Comparison of ENCODE assay signal across 13 cellular contexts in genomic region chr2:23549821-23550535, GRCh38.
DNase-seq lines count a peak whose midpoint lies in the region; ATAC-seq and TF ChIP-seq lines count a peak whose summit lies in the region.
"Had no signal": no experiment of that assay in that cellular context is flagged by ENCODE, and none has a peak within 500 bp of the region (broad histone marks: within the 10 kb centered on the region; RNA-seq: fewer than 3 reads in every experiment).

No MANE protein-coding gene starts in this region.

- no peaks in the 10 kb centered on the region for H4K20me1 ChIP-seq in neural progenitor cell (ENCODE audit: low read depth)

- in situ Hi-C loops in brain microvascular endothelial cell (cut with HindIII; ENCODE audit: low pct_ligation_motif_present, low sequenced_read_pairs): no loop called here

- no peak overlapping the region for H3K27ac ChIP-seq in brain microvascular endothelial cell
- H3K27ac ChIP-seq in neural progenitor cell: no peak overlapping the region
- no peak overlapping the region for H3K27ac ChIP-seq in CD4-positive, alpha-beta T cell (ENCODE audit: low read depth, low read length)

- no peaks in the 10 kb centered on the region for H3K36me3 ChIP-seq in brain microvascular endothelial cell (replicated peaks)
- H3K36me3 ChIP-seq in neural progenitor cell: no peaks in the 10 kb centered on the region

- peak overlapping the region; percentile 16 for H3K27ac Mint-ChIP-seq in neural progenitor cell
- H3K27ac Mint-ChIP-seq in CD4-positive, alpha-beta T cell: no peak overlapping the region
- no peak overlapping the region for H3K27ac Mint-ChIP-seq in activated CD4-positive, alpha-beta memory T cell treated with anti-CD3 and anti-CD28 coated beads for 36 hours
- H3K27ac Mint-ChIP-seq: activated CD4-positive, alpha-beta T cell treated with anti-CD3 and anti-CD28 coated beads, Interleukin-2, amount 10 ng/mL, durations not matched to agents 7 days and 5 days; activated T-cell treated with anti-CD3 and anti-CD28 coated beads, Interleukin-2, amount 50 U/mL, for 72 hours; endodermal cell had no signal

- no peak for ATAC-seq in CD4-positive, alpha-beta T cell (ENCODE audit: poor library complexity)
- ATAC-seq in GM21526 (IDR thresholded peaks at IDR 0.05; ENCODE audit: low FRiP score, unreplicated experiment): no peak
- ATAC-seq: activated T-cell treated with anti-CD3 and anti-CD28 coated beads, Interleukin-2, amount 50 U/mL, for 72 hours; naive thymus-derived CD4-positive, alpha-beta T cell had no signal

- POLR2A ChIA-PET in CD4-positive, alpha-beta T cell (lab: Charles Lee): no interaction called here
- POLR2A ChIA-PET in activated CD4-positive, alpha-beta memory T cell treated with anti-CD3 and anti-CD28 coated beads for 36 hours (lab: Charles Lee): no interaction called here

- no peaks in the 10 kb centered on the region for H3K9me3 ChIP-seq in neural progenitor cell (ENCODE audit: low read depth)
- H3K9me3 ChIP-seq in CD4-positive, alpha-beta T cell (ENCODE audit: control insufficient read depth, low read length): no peaks in the 10 kb centered on the region

- no peaks in the 10 kb centered on the region for H3K9me3 Mint-ChIP-seq in neural progenitor cell
- H3K9me3 Mint-ChIP-seq in CD4-positive, alpha-beta T cell: no peaks in the 10 kb centered on the region
- H3K9me3 Mint-ChIP-seq in activated CD4-positive, alpha-beta memory T cell treated with anti-CD3 and anti-CD28 coated beads for 36 hours: no peaks in the 10 kb centered on the region
- H3K9me3 Mint-ChIP-seq: activated CD4-positive, alpha-beta T cell treated with anti-CD3 and anti-CD28 coated beads, Interleukin-2, amount 10 ng/mL, durations not matched to agents 7 days and 5 days; activated T-cell treated with anti-CD3 and anti-CD28 coated beads, Interleukin-2, amount 50 U/mL, for 72 hours; endodermal cell; naive thymus-derived CD4-positive, alpha-beta T cell had no signal

- DNase-seq in COR-L47 (lab: John Stamatoyannopoulos, UW) (peak; percentile 87), NB4 (ENCODE audit: low read depth) (peak; percentile 12), brain microvascular endothelial cell (peak; percentile 48), neural progenitor cell (ENCODE audit: low spot score) (no peak), DMS79 treated with DMSO at 0.1 percent for 48 hours (lab: John Stamatoyannopoulos, UW) (no peak)
- DNase-seq in CD4-positive, alpha-beta T cell: no peak
- no peak for DNase-seq in activated CD4-positive, alpha-beta memory T cell treated with anti-CD3 and anti-CD28 coated beads for 36 hours
- DNase-seq: activated CD4-positive, alpha-beta T cell treated with anti-CD3 and anti-CD28 coated beads, Interleukin-2, amount 10 ng/mL, durations not matched to agents 7 days and 5 days; activated T-cell treated with anti-CD3 and anti-CD28 coated beads, Interleukin-2, amount 50 U/mL, for 72 hours; endodermal cell; glutamatergic neuron; naive thymus-derived CD4-positive, alpha-beta T cell had no signal

- no peak overlapping the region for H3K9ac ChIP-seq in neural progenitor cell

- no peaks in the 10 kb centered on the region for H3K27me3 ChIP-seq in brain microvascular endothelial cell (replicated peaks)
- H3K27me3 ChIP-seq in neural progenitor cell: no peaks in the 10 kb centered on the region
- H3K27me3 ChIP-seq in CD4-positive, alpha-beta T cell (ENCODE audit: control insufficient read depth, insufficient read depth, low read length): no peaks in the 10 kb centered on the region

- H3K27me3 Mint-ChIP-seq in neural progenitor cell (ENCODE audit: insufficient read depth, low read depth): peaks cover 5% of the 10 kb centered on the region
- H3K27me3 Mint-ChIP-seq in CD4-positive, alpha-beta T cell: no peaks in the 10 kb centered on the region
- no peaks in the 10 kb centered on the region for H3K27me3 Mint-ChIP-seq in activated CD4-positive, alpha-beta memory T cell treated with anti-CD3 and anti-CD28 coated beads for 36 hours
- H3K27me3 Mint-ChIP-seq: activated CD4-positive, alpha-beta T cell treated with anti-CD3 and anti-CD28 coated beads, Interleukin-2, amount 10 ng/mL, durations not matched to agents 7 days and 5 days; naive thymus-derived CD4-positive, alpha-beta T cell had no signal

- no peaks in the 10 kb centered on the region for H3K36me3 Mint-ChIP-seq in neural progenitor cell
- H3K36me3 Mint-ChIP-seq in CD4-positive, alpha-beta T cell (ENCODE audit: low read depth): no peaks in the 10 kb centered on the region
- no peaks in the 10 kb centered on the region for H3K36me3 Mint-ChIP-seq in activated CD4-positive, alpha-beta memory T cell treated with anti-CD3 and anti-CD28 coated beads for 36 hours

- CTCF ChIA-PET in CD4-positive, alpha-beta T cell (lab: Charles Lee): no interaction called here
- CTCF ChIA-PET in activated CD4-positive, alpha-beta memory T cell treated with anti-CD3 and anti-CD28 coated beads for 36 hours (lab: Charles Lee): no interaction called here

- H3K4me1 ChIP-seq in neural progenitor cell: peaks cover 8% of the 10 kb centered on the region

- H2AFZ ChIP-seq in neural progenitor cell (replicated peaks): no peak overlapping the region

- peak overlapping the region; percentile 5 for H3K4me3 Mint-ChIP-seq in neural progenitor cell
- H3K4me3 Mint-ChIP-seq in CD4-positive, alpha-beta T cell: no peak overlapping the region
- H3K4me3 Mint-ChIP-seq in activated CD4-positive, alpha-beta memory T cell treated with anti-CD3 and anti-CD28 coated beads for 36 hours: no peak overlapping the region
- H3K4me3 Mint-ChIP-seq: activated CD4-positive, alpha-beta T cell treated with anti-CD3 and anti-CD28 coated beads, Interleukin-2, amount 10 ng/mL, durations not matched to agents 7 days and 5 days; activated T-cell treated with anti-CD3 and anti-CD28 coated beads, Interleukin-2, amount 50 U/mL, for 72 hours; endodermal cell; naive thymus-derived CD4-positive, alpha-beta T cell had no signal

- TF ChIP-seq POLR2A in NB4 (IDR thresholded peaks at IDR 0.05; ENCODE audit: extremely low read depth, insufficient read length): no peak

- no peaks in the 10 kb centered on the region for H3F3A ChIP-seq in neural progenitor cell (ENCODE audit: low read depth)

- H3K4me3 ChIP-seq in NB4 (ENCODE audit: low read depth, low read length) (no peak overlapping the region), brain microvascular endothelial cell (ENCODE audit: low read depth, low read length) (no peak overlapping the region), neural progenitor cell (no peak overlapping the region)

- intact Hi-C loops in CD4-positive, alpha-beta T cell (cut with DNase I, micrococcal nuclease): no loop called here
- intact Hi-C loops in activated CD4-positive, alpha-beta memory T cell treated with anti-CD3 and anti-CD28 coated beads for 36 hours (cut with micrococcal nuclease): no loop called here

- no peak overlapping the region for H3K4me2 ChIP-seq in neural progenitor cell

- H3K4me1 Mint-ChIP-seq in neural progenitor cell: peaks cover 66% of the 10 kb centered on the region
- no peaks in the 10 kb centered on the region for H3K4me1 Mint-ChIP-seq in CD4-positive, alpha-beta T cell (ENCODE audit: low read depth)
- H3K4me1 Mint-ChIP-seq in activated CD4-positive, alpha-beta memory T cell treated with anti-CD3 and anti-CD28 coated beads for 36 hours (ENCODE audit: low read depth): no peaks in the 10 kb centered on the region

- no peaks in the 10 kb centered on the region for H3K79me2 ChIP-seq in neural progenitor cell (ENCODE audit: low read depth)

- TF ChIP-seq CTCF in NB4 (IDR thresholded peaks at IDR 0.05; ENCODE audit: low read depth, low read length): no peak
- no peak for TF ChIP-seq CTCF in brain microvascular endothelial cell (IDR thresholded peaks at IDR 0.05; ENCODE audit: low read depth, low read length, missing control alignments)
- TF ChIP-seq CTCF in neural progenitor cell (IDR thresholded peaks at IDR 0.05): no peak
- no peak for TF ChIP-seq CTCF in CD4-positive, alpha-beta T cell (IDR thresholded peaks at IDR 0.05)

Comparison
In these comparisons a context has a peak if more than half of its experiments do, and no peak if none do; other contexts are left out.
1. DNase-seq: peak in COR-L47 (single experiment), NB4 (single experiment) and brain microvascular endothelial cell (single experiment); none in neural progenitor cell (single experiment), DMS79 treated with DMSO at 0.1 percent for 48 hours (single experiment), CD4-positive, alpha-beta T cell (0 of 10) and activated CD4-positive, alpha-beta memory T cell treated with anti-CD3 and anti-CD28 coated beads for 36 hours (single experiment).